ENCODE assay signal across 26 cellular contexts in genomic region chr7:44512736-44513135, GRCh38. TPM values are rescaled to one million over a fixed set of nuclear protein-coding genes. Genes with fewer than 3 reads are reported as not detected.
"Had no signal": no experiment of that assay in that cellular context is flagged by ENCODE, and none has a peak within 500 bp of the region (broad histone marks: within the 10 kb centered on the region; RNA-seq: fewer than 3 reads in every experiment).

No MANE protein-coding gene starts in this region.

- H3K9me3 Mint-ChIP-seq: natural killer cell; stimulated activated memory B cell treated with anti-CD40 and anti-IgM and Interleukin-4, amounts not matched to agents 10 μg/mL and 1 μg/mL and 100 μg/mL, for 72 hours had no signal

- H3K27ac Mint-ChIP-seq: naive thymus-derived CD4-positive, alpha-beta T cell; natural killer cell; nephron; neural progenitor cell; stimulated activated memory B cell treated with anti-CD40 and anti-IgM and Interleukin-4, amounts not matched to agents 10 μg/mL and 1 μg/mL and 100 μg/mL, for 72 hours had no signal

- H3K4me1 Mint-ChIP-seq: naive thymus-derived CD4-positive, alpha-beta T cell; nephron; neural progenitor cell; stimulated activated memory B cell treated with anti-CD40 and anti-IgM and Interleukin-4, amounts not matched to agents 10 μg/mL and 1 μg/mL and 100 μg/mL, for 72 hours had no signal

- H3K4me3 Mint-ChIP-seq: naive thymus-derived CD4-positive, alpha-beta T cell; natural killer cell; nephron; neural progenitor cell; stimulated activated memory B cell treated with anti-CD40 and anti-IgM and Interleukin-4, amounts not matched to agents 10 μg/mL and 1 μg/mL and 100 μg/mL, for 72 hours; stimulated activated naive CD8-positive, alpha-beta T cell treated with anti-CD3 and anti-CD28 coated beads, Interleukin-15, amount 100 ng/mL, for 72 hours had no signal

- DNase-seq: naive thymus-derived CD4-positive, alpha-beta T cell; natural killer cell; nucleus accumbens; pancreas; psoas muscle; right cardiac atrium; spleen; stimulated activated CD4-positive, alpha-beta T cell treated with anti-CD3 and anti-CD28 coated beads, Interleukin-12 subunit alpha, Interleukin-12 subunit beta, amount 100 ng/mL, for 4 hours; stimulated activated CD4-positive, alpha-beta T cell treated with anti-CD3 and anti-CD28 coated beads, Interleukin-1b, Interleukin-23, amount 100 ng/mL, for 48 hours; stimulated activated CD4-positive, alpha-beta T cell treated with anti-CD3 and anti-CD28 coated beads, Interleukin-4, amount 100 ng/mL, for 1 hour; stimulated activated CD4-positive, alpha-beta T cell treated with anti-CD3 and anti-CD28 coated beads, Interleukin-4, amount 100 ng/mL, for 4 hours; stimulated activated CD8-positive, alpha-beta memory T cell treated with anti-CD3 and anti-CD28 coated beads, Interleukin-4, amount 100 ng/mL, for 48 hours; stimulated activated naive CD4-positive, alpha-beta T cell; stimulated activated naive CD8-positive, alpha-beta T cell treated with anti-CD3 and anti-CD28 coated beads, Interleukin-15, amount 100 ng/mL, for 72 hours; stimulated activated naive CD8-positive, alpha-beta T cell treated with anti-CD3 and anti-CD28 coated beads, Interleukin-15, Interleukin-2, amounts not matched to agents 100 U/mL and 50 U/mL, for 24 hours; substantia nigra; testis; tibial artery; transverse colon; uterus had no signal

- H3K36me3 Mint-ChIP-seq: natural killer cell; neural progenitor cell; stimulated activated memory B cell treated with anti-CD40 and anti-IgM and Interleukin-4, amounts not matched to agents 10 μg/mL and 1 μg/mL and 100 μg/mL, for 72 hours had no signal

- H3K27me3 Mint-ChIP-seq: progenitor cell of endocrine pancreas had no signal

RNA-seq across cellular contexts. Expression of gene NPC1L1, which starts 28.4 kb away (rescaled TPM):
- total RNA-seq: osteocyte, urinary bladder had no signal
